Comparison of ENCODE assay signal across 2 cellular contexts in genomic region chr4:38567448-38567847, GRCh38.
TF ChIP-seq lines count a peak whose summit lies in the region.

No MANE protein-coding gene starts in this region.

TF ChIP-seq in SK-N-SH, 30 proteins besides CTCF, POLR2A, EP300 and RAD21 (continued from another document):
- no peak for TF ChIP-seq REST (IDR thresholded peaks at IDR 0.05; ENCODE audit: low read depth, low read length)

TF ChIP-seq in SK-N-SH treated with all-trans-retinoic acid at 6 μM for 48 hours, 23 proteins besides CTCF, POLR2A, EP300 and RAD21 (continued from another document):
- no peak for TF ChIP-seq CREB5 (CRISPR knock-in tag; IDR thresholded peaks at IDR 0.05; ENCODE audit: low read depth)
- no peak for TF ChIP-seq ZFP3 (CRISPR knock-in tag; IDR thresholded peaks at IDR 0.05)
- no peak for TF ChIP-seq ZNF8 (CRISPR knock-in tag; IDR thresholded peaks at IDR 0.05)
